Comparison of ENCODE assay signal across 14 cellular contexts in the genomic region with DNA sequence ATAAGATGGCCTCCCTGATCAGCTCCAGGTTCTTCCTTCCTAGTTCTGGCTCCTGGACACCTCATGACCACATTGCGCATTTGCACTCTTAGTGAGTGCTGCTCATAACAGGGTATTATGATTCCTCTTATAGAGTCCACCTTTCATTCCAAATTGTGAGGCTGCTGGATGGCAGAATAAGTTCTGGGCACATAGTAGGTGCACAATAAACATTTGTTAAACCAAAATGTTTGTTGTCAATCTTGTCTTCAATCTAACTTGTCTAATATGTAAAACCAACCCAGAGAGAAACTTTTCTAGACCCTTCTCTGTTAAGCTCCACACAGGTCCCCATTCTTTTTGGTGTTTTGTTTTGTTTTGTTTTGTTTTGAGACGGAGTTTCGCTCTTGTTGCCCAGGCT. TPM values are rescaled to one million over a fixed set of nuclear protein-coding genes. Genes with fewer than 3 reads are reported as not detected.
A peak's percentile ranks its signal among the peaks of the same experiment; 100 is the strongest.
DNase-seq lines count a peak whose midpoint lies in the region; ATAC-seq and TF ChIP-seq lines count a peak whose summit lies in the region.
"Had no signal": no experiment of that assay in that cellular context is flagged by ENCODE, and none has a peak within 500 bp of the region (broad histone marks: within the 10 kb centered on the region; RNA-seq: fewer than 3 reads in every experiment).

No MANE protein-coding gene starts in this region.

- no peaks in the 10 kb centered on the region for H3K9me3 ChIP-seq in right atrium auricular region
- no peaks in the 10 kb centered on the region for H3K9me3 ChIP-seq in esophagus muscularis mucosa
- no peaks in the 10 kb centered on the region for H3K9me3 ChIP-seq in parathyroid adenoma (ENCODE audit: control insufficient read depth, low read length)
- no peaks in the 10 kb centered on the region for H3K9me3 ChIP-seq in uterus
- H3K9me3 ChIP-seq: neutrophil had no signal

- H3K9ac ChIP-seq in parathyroid adenoma = no peak overlapping the region

- no peak for TF ChIP-seq POLR2A in esophagus muscularis mucosa (IDR thresholded peaks at IDR 0.05; ENCODE audit: low read depth)
- TF ChIP-seq POLR2A in uterus (IDR thresholded peaks at IDR 0.05) = no peak

- H3K27me3 ChIP-seq in right atrium auricular region (no peaks in the 10 kb centered on the region), esophagus muscularis mucosa (peaks cover 0 to 8% (median 0%) of the 10 kb centered on the region in 4 donors), parathyroid adenoma (ENCODE audit: control insufficient read depth, insufficient read depth, low read length) (no peaks in the 10 kb centered on the region), uterus (no peaks in the 10 kb centered on the region)

- no peak for TF ChIP-seq EP300 in esophagus muscularis mucosa (IDR thresholded peaks at IDR 0.05)

- H3K4me2 ChIP-seq in parathyroid adenoma (ENCODE audit: low read length) = no peak overlapping the region

- H3K79me2 ChIP-seq in parathyroid adenoma = no peaks in the 10 kb centered on the region

- ATAC-seq in left ventricle myocardium superior = no peak

- intact Hi-C loops in left ventricle myocardium superior (cut with micrococcal nuclease) = loop anchor here (5.0 kb wide), 1 partner anchor 225 kb away; no protein-coding TSS in a partner anchor
- intact Hi-C loops in esophagus muscularis mucosa (cut with DNase I) = loop anchor here (2.0 to 10.0 kb wide), 2 partner anchors 142 to 224 kb away; no protein-coding TSS in a partner anchor
- intact Hi-C loops in uterus (cut with DNase I; ENCODE audit: low total_unique reads) = no loop called here

- TF ChIP-seq CTCF in right atrium auricular region (IDR thresholded peaks at IDR 0.05) (no peak), esophagus muscularis mucosa (IDR thresholded peaks at IDR 0.05) (no peak), parathyroid adenoma (IDR thresholded peaks at IDR 0.05) (no peak), uterus (IDR thresholded peaks at IDR 0.05) (no peak)

- H3K4me1 ChIP-seq in right atrium auricular region (peaks cover 0 to 18% of the 10 kb centered on the region in 2 donors), esophagus muscularis mucosa (peaks cover 9 to 27% (median 26%) of the 10 kb centered on the region in 4 donors), parathyroid adenoma (peaks cover 5% of the 10 kb centered on the region), uterus (no peaks in the 10 kb centered on the region)

- H2AFZ ChIP-seq in parathyroid adenoma = no peak overlapping the region

- WGBS in esophagus muscularis mucosa = 93% methylated on average over 3 of the region's 3 CpGs

- H3K27ac ChIP-seq in right atrium auricular region (peak overlapping the region; percentile 70 to 84), esophagus muscularis mucosa (replicated peaks in 1 of 4) (peak overlapping the region; percentile 58 to 70 (median 66)), parathyroid adenoma (peak overlapping the region; percentile 47), uterus (peak overlapping the region; percentile 75 to 79)
- H3K27ac ChIP-seq: neutrophil had no signal

- H3K4me3 ChIP-seq in right atrium auricular region = no peak overlapping the region
- peak overlapping the region; percentile 49 to 53 (median 52) for H3K4me3 ChIP-seq in esophagus muscularis mucosa
- H3K4me3 ChIP-seq in parathyroid adenoma (ENCODE audit: low read depth, low read length) = no peak overlapping the region
- peak overlapping the region; percentile 16 to 30 for H3K4me3 ChIP-seq in uterus

- DNase-seq in right atrium auricular region (ENCODE audit: low spot score) (no peak), left ventricle myocardium superior (no peak), esophagus muscularis mucosa (ENCODE audit: extremely low spot score) (no peak), uterus (no peak), Ammon's horn (ENCODE audit: low spot score) (no peak), SKM-1 (lab: John Stamatoyannopoulos, UW; ENCODE audit: unreplicated experiment) (no peak), NOMO-1 treated with dmso at 0.1 percent for 144 hours (lab: John Stamatoyannopoulos, UW; ENCODE audit: unreplicated experiment) (no peak)
- DNase-seq: activated CD4-positive, alpha-beta memory T cell treated with anti-CD3 and anti-CD28 coated beads for 36 hours; foreskin melanocyte; Karpas-422; small intestine; SW 1271 had no signal

- H3K36me3 ChIP-seq in right atrium auricular region (no peaks in the 10 kb centered on the region), esophagus muscularis mucosa (no peaks in the 10 kb centered on the region), parathyroid adenoma (ENCODE audit: control insufficient read depth, insufficient read depth, low read length) (no peaks in the 10 kb centered on the region), uterus (no peaks in the 10 kb centered on the region)
- H3K36me3 ChIP-seq: neutrophil had no signal

RNA-seq across cellular contexts. Expression of a gene that starts 22.6 kb away (rescaled TPM):
- 100 to 1,000 TPM in 1 of 2 donors, 10 to 100 TPM in 1; 65.5 to 101 TPM for total RNA-seq in right atrium auricular region
- 67.3 TPM for total RNA-seq in left ventricle myocardium superior
- total RNA-seq in esophagus muscularis mucosa = 100 to 1,000 TPM; 175 to 319 (median 222) TPM
- total RNA-seq in uterus = 100 to 1,000 TPM in 3 of 4 donors, 10 to 100 TPM in 1; 25.5 to 302 (median 151) TPM

Comparison
In these comparisons a context has a peak if more than half of its experiments do, and no peak if none do; other contexts are left out.
1. H3K4me3 ChIP-seq: peak in esophagus muscularis mucosa (4 of 4) and uterus (2 of 2); none in right atrium auricular region (0 of 2) and parathyroid adenoma (single experiment).
2. Peak in every context shown above with its lines, with median percentiles within 50 percentile points of each other: H3K27ac ChIP-seq.